In the genomic region with DNA sequence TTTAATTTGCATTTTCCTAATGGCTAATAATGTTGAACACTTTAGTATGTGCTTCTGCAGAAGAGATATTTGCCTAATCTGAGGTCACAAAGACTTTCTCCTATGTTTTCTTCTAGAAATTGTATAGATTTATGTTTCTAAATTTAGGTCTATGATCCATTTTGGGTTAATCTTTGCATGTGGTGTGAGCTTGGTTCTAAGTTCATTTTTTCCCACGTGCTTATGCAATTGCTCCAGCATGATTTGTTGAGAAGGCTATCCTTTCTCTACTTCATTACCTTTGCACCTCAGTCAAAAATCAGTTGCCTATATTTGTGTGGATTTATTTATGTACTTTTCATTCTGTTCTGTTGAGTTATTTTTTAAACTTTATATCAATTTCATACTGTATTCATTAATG, we compare ENCODE assay signal across 35 cellular contexts.
"Had no signal": no experiment of that assay in that cellular context is flagged by ENCODE, and none has a peak within 500 bp of the region (broad histone marks: within the 10 kb centered on the region; RNA-seq: fewer than 3 reads in every experiment).

No MANE protein-coding gene starts in this region.

- H3K27me3 ChIP-seq: MG63 had no signal

- H3K36me3 ChIP-seq: MG63 had no signal

- H3K4me3 ChIP-seq: MG63 had no signal

- DNase-seq: Karpas-422, Kasumi-1, MG63, MM.1S, MV-4-11, NCI-H1048, NCI-H1092, NCI-H1092 treated with DMSO at 0.1 percent for 48 hours, NCI-H1105, NCI-H1105 treated with DMSO at 0.1 percent for 48 hours, NCI-H1417, NCI-H1417 treated with DMSO at 0.1 percent for 48 hours, NCI-H1436, NCI-H1436 treated with DMSO at 0.1 percent for 48 hours, NCI-H146, NCI-H1694, NCI-H1694 treated with DMSO at 0.1 percent for 48 hours, NCI-H187, NCI-H187 treated with DMSO at 0.1 percent for 48 hours, NCI-H1930, NCI-H2029, NCI-H2029 treated with DMSO at 0.1 percent for 48 hours, NCI-H2081, NCI-H2081 treated with DMSO at 0.1 percent for 48 hours, NCI-H2107, NCI-H2171, NCI-H2171 treated with DMSO at 0.1 percent for 48 hours, NCI-H2227 treated with DMSO at 0.1 percent for 48 hours, NCI-H226, NCI-H345, NCI-H446, NCI-H446 treated with DMSO at 0.1 percent for 48 hours, NCI-H510A, NCI-H510A treated with DMSO at 0.1 percent for 48 hours, NCI-H524 had no signal
